Comparison of ENCODE assay signal across 26 cellular contexts in the genomic region with DNA sequence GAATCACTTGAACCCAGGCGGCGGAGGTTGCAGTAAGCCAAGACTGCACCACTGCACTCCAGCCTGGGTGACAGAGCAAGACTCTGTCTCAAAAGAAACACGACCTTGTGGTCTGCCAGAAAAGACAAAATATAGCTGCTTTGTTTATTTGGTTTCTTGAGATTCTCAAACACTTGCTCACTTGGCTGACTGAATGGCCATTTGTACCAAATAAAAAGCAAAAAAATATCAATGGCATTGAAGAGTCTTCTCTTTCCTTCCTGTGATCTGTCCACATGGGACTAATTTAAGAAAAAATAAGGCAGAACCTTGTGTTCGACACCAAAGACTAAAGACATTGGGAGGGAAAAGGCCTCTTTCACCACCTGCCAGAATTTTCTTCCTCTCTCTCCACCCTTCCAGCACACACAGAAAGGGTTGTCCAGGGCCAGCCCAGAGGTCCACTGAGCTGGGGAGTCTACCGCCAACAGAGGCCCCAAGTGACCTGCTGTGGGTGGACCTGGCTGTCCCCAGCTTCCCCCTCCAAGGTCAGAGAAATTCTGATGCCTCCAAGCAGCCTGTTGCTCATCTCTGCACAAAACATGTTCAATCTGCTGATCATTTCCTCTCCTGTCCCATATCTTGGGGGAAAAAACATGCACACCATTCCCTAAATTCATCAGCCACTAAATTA. TPM values are rescaled to one million over a fixed set of nuclear protein-coding genes. Genes with fewer than 3 reads are reported as not detected.
DNase-seq lines count a peak whose midpoint lies in the region; ATAC-seq lines count a peak whose summit lies in the region.
"Had no signal": no experiment of that assay in that cellular context is flagged by ENCODE, and none has a peak within 500 bp of the region (broad histone marks: within the 10 kb centered on the region; RNA-seq: fewer than 3 reads in every experiment).

No MANE protein-coding gene starts in this region.

- intact Hi-C loops in left ventricle myocardium superior (cut with micrococcal nuclease) (no loop called here), Right ventricle myocardium superior (cut with DNase I) (no loop called here)
- intact Hi-C loops in activated T-helper 1 cell treated with anti-CD3 and anti-CD28 coated beads, Interleukin-12 subunit alpha, Interleukin-12 subunit beta, Interleukin-2, Interleukin-4 antibody, amounts not matched to agents 30 ng/mL and 10 ng/mL and 1 ng/mL, durations not matched to agents 14 hours and 24 hours and 36 hours (cut with micrococcal nuclease), result no loop called here

- H3K9me3 Mint-ChIP-seq in activated T-helper 1 cell treated with anti-CD3 and anti-CD28 coated beads, Interleukin-12 subunit alpha, Interleukin-12 subunit beta, Interleukin-2, Interleukin-4 antibody, amounts not matched to agents 30 ng/mL and 10 ng/mL and 1 ng/mL, durations not matched to agents 14 hours and 24 hours and 36 hours, result no peaks in the 10 kb centered on the region
- H3K9me3 Mint-ChIP-seq: activated naive CD4-positive, alpha-beta T cell treated with anti-CD3 and anti-CD28 coated beads, Interleukin-2, amount 10 ng/mL, durations not matched to agents 7 days and 5 days; activated T-cell treated with anti-CD3 and anti-CD28 coated beads, Interleukin-2, amount 50 U/mL, for 72 hours; memory B cell; naive B cell; stimulated activated effector memory CD8-positive, alpha-beta T cell treated with anti-CD3 and anti-CD28 coated beads, Interleukin-12 subunit alpha, Interleukin-12 subunit beta, amount 100 ng/mL, for 72 hours had no signal

- H3K4me1 Mint-ChIP-seq in activated T-helper 1 cell treated with anti-CD3 and anti-CD28 coated beads, Interleukin-12 subunit alpha, Interleukin-12 subunit beta, Interleukin-2, Interleukin-4 antibody, amounts not matched to agents 30 ng/mL and 10 ng/mL and 1 ng/mL, durations not matched to agents 14 hours and 24 hours and 36 hours (ENCODE audit: low read depth), result no peaks in the 10 kb centered on the region
- H3K4me1 Mint-ChIP-seq: memory B cell, naive B cell had no signal

- DNase-seq in left ventricle myocardium superior, result no peak
- no peak for DNase-seq in Right ventricle myocardium superior
- no peak for DNase-seq in activated T-helper 1 cell treated with anti-CD3 and anti-CD28 coated beads, Interleukin-12 subunit alpha, Interleukin-12 subunit beta, Interleukin-2, Interleukin-4 antibody, amounts not matched to agents 30 ng/mL and 10 ng/mL and 1 ng/mL, durations not matched to agents 14 hours and 24 hours and 36 hours (ENCODE audit: low spot score)
- peak; percentile 20 for DNase-seq in iris pigment epithelial cell (ENCODE audit: low read depth)
- DNase-seq in superior temporal gyrus (ENCODE audit: extremely low spot score), result peak; percentile 23
- DNase-seq in T1000 (lab: John Stamatoyannopoulos, UW), result no peak
- no peak for DNase-seq in EL
- DNase-seq: activated CD4-positive, CD25-positive, alpha-beta regulatory T cell treated with anti-CD3 and anti-CD28 coated beads, Interleukin-2, amount 50 U/mL, for 72 hours; activated naive CD4-positive, alpha-beta T cell treated with anti-CD3 and anti-CD28 coated beads, Interleukin-2, amount 10 ng/mL, durations not matched to agents 7 days and 5 days; activated T-cell treated with anti-CD3 and anti-CD28 coated beads, Interleukin-2, amount 50 U/mL, for 72 hours; COR-L47; DMS79 treated with DMSO at 0.1 percent for 48 hours; Karpas-422; naive B cell; NCI-H187; SHP77 treated with DMSO at 0.1 percent for 48 hours; spleen; stimulated activated CD4-positive, alpha-beta T cell treated with anti-CD3 and anti-CD28 coated beads, Interleukin-2, amount 100 ng/mL, for 48 hours had no signal

- peaks cover 2% of the 10 kb centered on the region for H3K27me3 Mint-ChIP-seq in activated T-helper 1 cell treated with anti-CD3 and anti-CD28 coated beads, Interleukin-12 subunit alpha, Interleukin-12 subunit beta, Interleukin-2, Interleukin-4 antibody, amounts not matched to agents 30 ng/mL and 10 ng/mL and 1 ng/mL, durations not matched to agents 14 hours and 24 hours and 36 hours (ENCODE audit: insufficient read depth)
- H3K27me3 Mint-ChIP-seq: activated naive CD4-positive, alpha-beta T cell treated with anti-CD3 and anti-CD28 coated beads, Interleukin-2, amount 10 ng/mL, durations not matched to agents 7 days and 5 days; memory B cell; naive B cell had no signal

- peak overlapping the region; percentile 61 for H3K27ac Mint-ChIP-seq in activated T-helper 1 cell treated with anti-CD3 and anti-CD28 coated beads, Interleukin-12 subunit alpha, Interleukin-12 subunit beta, Interleukin-2, Interleukin-4 antibody, amounts not matched to agents 30 ng/mL and 10 ng/mL and 1 ng/mL, durations not matched to agents 14 hours and 24 hours and 36 hours
- H3K27ac Mint-ChIP-seq: activated naive CD4-positive, alpha-beta T cell treated with anti-CD3 and anti-CD28 coated beads, Interleukin-2, amount 10 ng/mL, durations not matched to agents 7 days and 5 days; activated T-cell treated with anti-CD3 and anti-CD28 coated beads, Interleukin-2, amount 50 U/mL, for 72 hours; memory B cell; naive B cell; stimulated activated effector memory CD8-positive, alpha-beta T cell treated with anti-CD3 and anti-CD28 coated beads, Interleukin-12 subunit alpha, Interleukin-12 subunit beta, amount 100 ng/mL, for 72 hours had no signal

- no peak overlapping the region for H3K4me3 Mint-ChIP-seq in activated T-helper 1 cell treated with anti-CD3 and anti-CD28 coated beads, Interleukin-12 subunit alpha, Interleukin-12 subunit beta, Interleukin-2, Interleukin-4 antibody, amounts not matched to agents 30 ng/mL and 10 ng/mL and 1 ng/mL, durations not matched to agents 14 hours and 24 hours and 36 hours
- H3K4me3 Mint-ChIP-seq: activated naive CD4-positive, alpha-beta T cell treated with anti-CD3 and anti-CD28 coated beads, Interleukin-2, amount 10 ng/mL, durations not matched to agents 7 days and 5 days; activated T-cell treated with anti-CD3 and anti-CD28 coated beads, Interleukin-2, amount 50 U/mL, for 72 hours; memory B cell; naive B cell; stimulated activated effector memory CD8-positive, alpha-beta T cell treated with anti-CD3 and anti-CD28 coated beads, Interleukin-12 subunit alpha, Interleukin-12 subunit beta, amount 100 ng/mL, for 72 hours had no signal

- ATAC-seq in left ventricle myocardium superior (peak; percentile 25), Right ventricle myocardium superior (ENCODE audit: poor library complexity) (no peak), GM21526 (IDR thresholded peaks at IDR 0.05; ENCODE audit: low FRiP score, unreplicated experiment) (no peak)
- ATAC-seq: activated T-cell treated with anti-CD3 and anti-CD28 coated beads, Interleukin-2, amount 50 U/mL, for 72 hours; stimulated activated effector memory CD8-positive, alpha-beta T cell treated with anti-CD3 and anti-CD28 coated beads, Interleukin-12 subunit alpha, Interleukin-12 subunit beta, amount 100 ng/mL, for 72 hours had no signal

- H3K36me3 Mint-ChIP-seq in activated T-helper 1 cell treated with anti-CD3 and anti-CD28 coated beads, Interleukin-12 subunit alpha, Interleukin-12 subunit beta, Interleukin-2, Interleukin-4 antibody, amounts not matched to agents 30 ng/mL and 10 ng/mL and 1 ng/mL, durations not matched to agents 14 hours and 24 hours and 36 hours (ENCODE audit: low read depth), result no peaks in the 10 kb centered on the region
- H3K36me3 Mint-ChIP-seq: activated naive CD4-positive, alpha-beta T cell treated with anti-CD3 and anti-CD28 coated beads, Interleukin-2, amount 10 ng/mL, durations not matched to agents 7 days and 5 days; memory B cell; naive B cell; stimulated activated effector memory CD8-positive, alpha-beta T cell treated with anti-CD3 and anti-CD28 coated beads, Interleukin-12 subunit alpha, Interleukin-12 subunit beta, amount 100 ng/mL, for 72 hours had no signal

RNA-seq across cellular contexts. Expression of gene BRME1, which starts 5.9 kb away (rescaled TPM):
- total RNA-seq in left ventricle myocardium superior (0.72 TPM), Right ventricle myocardium superior (0.81 TPM)
- total RNA-seq in activated T-helper 1 cell treated with anti-CD3 and anti-CD28 coated beads, Interleukin-12 subunit alpha, Interleukin-12 subunit beta, Interleukin-2, Interleukin-4 antibody, amounts not matched to agents 30 ng/mL and 10 ng/mL and 1 ng/mL, durations not matched to agents 14 hours and 24 hours and 36 hours, result 16.6 and 20.5 TPM in 2 replicates

RNA-seq across cellular contexts. Expression of gene CC2D1A, which starts 6.0 kb away (rescaled TPM):
- 19.6 TPM for total RNA-seq in left ventricle myocardium superior
- total RNA-seq in Right ventricle myocardium superior, result 20.0 TPM
- total RNA-seq in activated T-helper 1 cell treated with anti-CD3 and anti-CD28 coated beads, Interleukin-12 subunit alpha, Interleukin-12 subunit beta, Interleukin-2, Interleukin-4 antibody, amounts not matched to agents 30 ng/mL and 10 ng/mL and 1 ng/mL, durations not matched to agents 14 hours and 24 hours and 36 hours, result 43.9 and 45.6 TPM in 2 replicates

RNA-seq across cellular contexts. Expression of gene NANOS3, which starts 23.1 kb away (rescaled TPM):
- 0.69 TPM for total RNA-seq in left ventricle myocardium superior
- total RNA-seq in Right ventricle myocardium superior, result 1.8 TPM
- total RNA-seq in activated T-helper 1 cell treated with anti-CD3 and anti-CD28 coated beads, Interleukin-12 subunit alpha, Interleukin-12 subunit beta, Interleukin-2, Interleukin-4 antibody, amounts not matched to agents 30 ng/mL and 10 ng/mL and 1 ng/mL, durations not matched to agents 14 hours and 24 hours and 36 hours, result 1.5 and 3.1 TPM in 2 replicates
- total RNA-seq: H1, omental fat pad, renal cortical epithelial cell, spleen, thoracic aorta had no signal

RNA-seq across cellular contexts. Expression of gene PODNL1, which starts 38.2 kb away (rescaled TPM):
- 2.0 TPM for total RNA-seq in left ventricle myocardium superior
- 3.1 TPM for total RNA-seq in Right ventricle myocardium superior
- total RNA-seq in activated T-helper 1 cell treated with anti-CD3 and anti-CD28 coated beads, Interleukin-12 subunit alpha, Interleukin-12 subunit beta, Interleukin-2, Interleukin-4 antibody, amounts not matched to agents 30 ng/mL and 10 ng/mL and 1 ng/mL, durations not matched to agents 14 hours and 24 hours and 36 hours, result not detected in 2 replicates
- total RNA-seq: A673, omental fat pad had no signal

RNA-seq across cellular contexts. Expression of gene DCAF15, which starts 52.3 kb away (rescaled TPM):
- 18.2 TPM for total RNA-seq in left ventricle myocardium superior
- 15.4 TPM for total RNA-seq in Right ventricle myocardium superior
- total RNA-seq in activated T-helper 1 cell treated with anti-CD3 and anti-CD28 coated beads, Interleukin-12 subunit alpha, Interleukin-12 subunit beta, Interleukin-2, Interleukin-4 antibody, amounts not matched to agents 30 ng/mL and 10 ng/mL and 1 ng/mL, durations not matched to agents 14 hours and 24 hours and 36 hours, result 57.8 and 61.5 TPM in 2 replicates

Comparison
In these comparisons a context has a peak if more than half of its experiments do, and no peak if none do; other contexts are left out.
1. DNase-seq: peak in iris pigment epithelial cell (single experiment) and superior temporal gyrus (single experiment); none in left ventricle myocardium superior (single experiment), Right ventricle myocardium superior (single experiment), activated T-helper 1 cell treated with anti-CD3 and anti-CD28 coated beads, Interleukin-12 subunit alpha, Interleukin-12 subunit beta, Interleukin-2, Interleukin-4 antibody, amounts not matched to agents 30 ng/mL and 10 ng/mL and 1 ng/mL, durations not matched to agents 14 hours and 24 hours and 36 hours (single experiment), T1000 (single experiment) and EL (single experiment).